ENCODE assay signal across 8 cellular contexts in the genomic region with DNA sequence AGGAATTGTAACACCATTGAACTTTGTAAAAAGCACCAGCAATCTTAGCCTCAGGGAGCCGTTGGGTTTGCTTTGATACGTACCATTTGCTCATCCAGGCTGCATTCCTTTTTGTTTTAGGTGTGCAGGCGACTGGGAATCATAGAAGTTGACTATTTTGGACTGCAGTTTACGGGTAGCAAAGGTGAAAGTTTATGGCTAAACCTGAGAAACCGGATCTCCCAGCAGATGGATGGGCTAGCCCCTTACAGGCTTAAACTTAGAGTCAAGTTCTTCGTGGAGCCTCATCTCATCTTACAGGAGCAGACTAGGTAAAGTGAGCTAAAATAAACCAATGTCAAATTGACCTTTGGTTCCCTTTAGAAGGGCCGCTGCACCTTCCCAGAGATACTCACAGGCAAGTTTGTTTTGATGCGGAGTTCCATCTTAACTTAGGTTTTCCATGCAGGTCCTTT. TPM values are rescaled to one million over a fixed set of nuclear protein-coding genes. Genes with fewer than 3 reads are reported as not detected.
DNase-seq lines count a peak whose midpoint lies in the region; ATAC-seq and TF ChIP-seq lines count a peak whose summit lies in the region.

No MANE protein-coding gene starts in this region.

- DNase-seq in AG04450 (ENCODE audit: low read depth, low spot score), result no peak
- DNase-seq in HAP-1 (ENCODE audit: low spot score in 2 of 2), result no peak
- DNase-seq in activated T-helper 2 cell treated with anti-CD3 and anti-CD28 coated beads, Interferon-gamma antibody, Interleukin-2, Interleukin-4, amounts not matched to agents 10 μg/mL and 5 μg/mL and 100 μg/mL, durations not matched to agents 14 hours and 24 hours and 36 hours (ENCODE audit: low spot score), result no peak
- peak; percentile 61 for DNase-seq in islet precursor cell
- no peak for DNase-seq in SKM-1 treated with dmso at 0.1 percent for 144 hours (lab: John Stamatoyannopoulos, UW; ENCODE audit: unreplicated experiment)
- DNase-seq in globus pallidus (ENCODE audit: low spot score), result no peak

- H3K36me3 ChIP-seq in HAP-1 (replicated peaks) (peaks cover 41% of the 10 kb centered on the region), stomach smooth muscle (ENCODE audit: control insufficient read depth in 2 of 2, insufficient read depth in 2 of 2, low read length in 2 of 2) (no peaks in the 10 kb centered on the region)

- H3K9me3 ChIP-seq in AG04450 (ENCODE audit: control insufficient read depth, insufficient read depth, low read length), result no peaks in the 10 kb centered on the region; the same call in 1 of the 2 replicates
- H3K9me3 ChIP-seq in HAP-1, result no peaks in the 10 kb centered on the region
- H3K9me3 ChIP-seq in stomach smooth muscle (ENCODE audit: control insufficient read depth in 2 of 2, low read length in 2 of 2), result no peaks in the 10 kb centered on the region

- H3K27ac ChIP-seq in AG04450 (ENCODE audit: low read depth, low read length), result peak overlapping the region; percentile 48
- peak overlapping the region; percentile 84 for H3K27ac ChIP-seq in stomach smooth muscle (ENCODE audit: low read length)

- in situ Hi-C loops in HAP-1 (cut with MboI; ENCODE audit: low sequenced_read_pairs), result no loop called here

- H3K9ac ChIP-seq in stomach smooth muscle (ENCODE audit: low read length in 2 of 2), result peak overlapping the region; percentile 74 to 78

- H3K4me3 ChIP-seq in AG04450 (ENCODE audit: low read depth, low read length) (peak overlapping the region; percentile 76), HAP-1 (peak overlapping the region; percentile 99), stomach smooth muscle (ENCODE audit: low read length in 2 of 2) (peak overlapping the region; percentile 50 to 93)

- H3K4me1 Mint-ChIP-seq in activated T-helper 2 cell treated with anti-CD3 and anti-CD28 coated beads, Interferon-gamma antibody, Interleukin-2, Interleukin-4, amounts not matched to agents 10 μg/mL and 5 μg/mL and 100 μg/mL, durations not matched to agents 14 hours and 24 hours and 36 hours (ENCODE audit: low read depth), result peaks cover 35% of the 10 kb centered on the region

- intact Hi-C loops in activated T-helper 2 cell treated with anti-CD3 and anti-CD28 coated beads, Interferon-gamma antibody, Interleukin-2, Interleukin-4, amounts not matched to agents 10 μg/mL and 5 μg/mL and 100 μg/mL, durations not matched to agents 14 hours and 24 hours and 36 hours (cut with micrococcal nuclease), result loop anchor here (2.0 kb wide), 3 partner anchors 38 to 230 kb away; no protein-coding TSS in a partner anchor

- POLR2A ChIA-PET in AG04450 (lab: Yijun Ruan, JAX), result interaction anchor here (0.7 kb wide), 2 partner anchors 367 to 393 kb away, joined by 3 to 4 read pairs; no protein-coding TSS in a partner anchor

- CTCF ChIA-PET in AG04450 (lab: Charles Lee), result interaction anchor here (1.2 to 1.9 kb wide), 2 partner anchors 53 to 76 kb away, joined by 3 to 11 read pairs; no protein-coding TSS in a partner anchor

- H3K27ac Mint-ChIP-seq in activated T-helper 2 cell treated with anti-CD3 and anti-CD28 coated beads, Interferon-gamma antibody, Interleukin-2, Interleukin-4, amounts not matched to agents 10 μg/mL and 5 μg/mL and 100 μg/mL, durations not matched to agents 14 hours and 24 hours and 36 hours, result peak overlapping the region; percentile 81

- H3K27me3 ChIP-seq in AG04450 (ENCODE audit: control insufficient read depth, insufficient read depth, low read length) (peaks cover 15% of the 10 kb centered on the region), HAP-1 (ENCODE audit: low read depth) (no peaks in the 10 kb centered on the region), stomach smooth muscle (ENCODE audit: control insufficient read depth in 1 of 2, insufficient read depth in 2 of 2, low read length in 2 of 2) (no peaks in the 10 kb centered on the region)

- TF ChIP-seq CTCF in AG04450 (IDR thresholded peaks at IDR 0.05; ENCODE audit: low read depth, low read length), result no peak

- H3K9me3 Mint-ChIP-seq in activated T-helper 2 cell treated with anti-CD3 and anti-CD28 coated beads, Interferon-gamma antibody, Interleukin-2, Interleukin-4, amounts not matched to agents 10 μg/mL and 5 μg/mL and 100 μg/mL, durations not matched to agents 14 hours and 24 hours and 36 hours, result no peaks in the 10 kb centered on the region

- H3K4me3 Mint-ChIP-seq in activated T-helper 2 cell treated with anti-CD3 and anti-CD28 coated beads, Interferon-gamma antibody, Interleukin-2, Interleukin-4, amounts not matched to agents 10 μg/mL and 5 μg/mL and 100 μg/mL, durations not matched to agents 14 hours and 24 hours and 36 hours (ENCODE audit: low read depth), result peak overlapping the region; percentile 90

- peaks cover 10% of the 10 kb centered on the region for H3K27me3 Mint-ChIP-seq in activated T-helper 2 cell treated with anti-CD3 and anti-CD28 coated beads, Interferon-gamma antibody, Interleukin-2, Interleukin-4, amounts not matched to agents 10 μg/mL and 5 μg/mL and 100 μg/mL, durations not matched to agents 14 hours and 24 hours and 36 hours (ENCODE audit: low read depth)

- peaks cover 58% of the 10 kb centered on the region for H3K36me3 Mint-ChIP-seq in activated T-helper 2 cell treated with anti-CD3 and anti-CD28 coated beads, Interferon-gamma antibody, Interleukin-2, Interleukin-4, amounts not matched to agents 10 μg/mL and 5 μg/mL and 100 μg/mL, durations not matched to agents 14 hours and 24 hours and 36 hours (ENCODE audit: low read depth)

- H3K4me1 ChIP-seq in HAP-1 (peaks cover 39% of the 10 kb centered on the region), stomach smooth muscle (ENCODE audit: control insufficient read depth, insufficient read depth, low read length) (peaks cover 25% of the 10 kb centered on the region)

- no peak for ATAC-seq in GM18858 (IDR thresholded peaks at IDR 0.05; ENCODE audit: unreplicated experiment)

RNA-seq across cellular contexts. Expression of a gene that starts 1.6 kb away (rescaled TPM):
- polyA plus RNA-seq in AG04450 (2011; rRNA removed), result 4.0 and 4.8 TPM in 2 replicates
- 6.3 and 6.7 TPM in 2 replicates for polyA minus RNA-seq in AG04450 (2011; rRNA and poly(A)+ RNA removed)
- 81.2 and 83.1 TPM in 2 replicates for total RNA-seq in activated T-helper 2 cell treated with anti-CD3 and anti-CD28 coated beads, Interferon-gamma antibody, Interleukin-2, Interleukin-4, amounts not matched to agents 10 μg/mL and 5 μg/mL and 100 μg/mL, durations not matched to agents 14 hours and 24 hours and 36 hours
